ENCODE assay signal across 17 cellular contexts in genomic region chr1:96749618-96750017, GRCh38. TPM values are rescaled to one million over a fixed set of nuclear protein-coding genes. Genes with fewer than 3 reads are reported as not detected.
DNase-seq lines count a peak whose midpoint lies in the region; ATAC-seq and TF ChIP-seq lines count a peak whose summit lies in the region.
"Had no signal": no experiment of that assay in that cellular context is flagged by ENCODE, and none has a peak within 500 bp of the region (broad histone marks: within the 10 kb centered on the region; RNA-seq: fewer than 3 reads in every experiment).

No MANE protein-coding gene starts in this region.

- H3K36me3 Mint-ChIP-seq in natural killer cell (peaks cover 21% of the 10 kb centered on the region), endodermal cell (ENCODE audit: low read depth) (peaks cover 52% of the 10 kb centered on the region), progenitor cell of endocrine pancreas (ENCODE audit: insufficient read depth) (peaks cover 42% of the 10 kb centered on the region)
- peaks cover 25% of the 10 kb centered on the region for H3K36me3 Mint-ChIP-seq in natural killer cell treated with Interleukin-12 subunit alpha and Interleukin-12 subunit beta and Interleukin-15 and Interleukin-18, amount 100 ng/mL, for 72 hours

- peaks cover 4% of the 10 kb centered on the region for H3K4me1 ChIP-seq in endodermal cell (ENCODE audit: control insufficient read depth, insufficient read depth, low read length)
- H3K4me1 ChIP-seq in effector memory CD4-positive, alpha-beta T cell (ENCODE audit: control insufficient read depth, insufficient read depth, low read length, poor library complexity, severe bottlenecking) = no peaks in the 10 kb centered on the region
- H3K4me1 ChIP-seq in GM23248 (ENCODE audit: insufficient read depth) = peaks cover 17% of the 10 kb centered on the region; the same call in 1 of the 2 replicates
- H3K4me1 ChIP-seq: BLaER1 had no signal

- no peak overlapping the region for H2AFZ ChIP-seq in GM23248

- intact Hi-C loops in natural killer cell (cut with micrococcal nuclease) = no loop called here

- H3K36me3 ChIP-seq in endodermal cell (ENCODE audit: control insufficient read depth, insufficient read depth, low read length) (peaks cover 57% of the 10 kb centered on the region), GM23248 (ENCODE audit: low read depth) (peaks cover 36% of the 10 kb centered on the region)
- peaks cover 25% of the 10 kb centered on the region for H3K36me3 ChIP-seq in effector memory CD4-positive, alpha-beta T cell (ENCODE audit: control insufficient read depth, insufficient read depth, low read length)

- no peaks in the 10 kb centered on the region for H3F3A ChIP-seq in GM23248 (ENCODE audit: insufficient read depth)

- peaks cover 98% of the 10 kb centered on the region for H3K79me2 ChIP-seq in GM23248 (ENCODE audit: insufficient read depth)

- no peak for TF ChIP-seq CTCF in natural killer cell (IDR thresholded peaks at IDR 0.05)
- no peak for TF ChIP-seq CTCF in endodermal cell (conservative IDR thresholded peaks at IDR 0.05)
- no peak for TF ChIP-seq CTCF in progenitor cell of endocrine pancreas (IDR thresholded peaks at IDR 0.05; ENCODE audit: unreplicated experiment)

- H3K27ac Mint-ChIP-seq in natural killer cell = peak overlapping the region; percentile 10 to 44
- H3K27ac Mint-ChIP-seq in natural killer cell treated with Interleukin-12 subunit alpha and Interleukin-12 subunit beta and Interleukin-15 and Interleukin-18, amount 100 ng/mL, for 72 hours = no peak overlapping the region
- peak overlapping the region; percentile 80 for H3K27ac Mint-ChIP-seq in endodermal cell
- H3K27ac Mint-ChIP-seq in progenitor cell of endocrine pancreas = peak overlapping the region; percentile 22

- H3K27me3 Mint-ChIP-seq in natural killer cell (ENCODE audit: low read depth in 2 of 2) (no peaks in the 10 kb centered on the region), endodermal cell (ENCODE audit: insufficient read depth) (no peaks in the 10 kb centered on the region), progenitor cell of endocrine pancreas (no peaks in the 10 kb centered on the region)
- no peaks in the 10 kb centered on the region for H3K27me3 Mint-ChIP-seq in natural killer cell treated with Interleukin-12 subunit alpha and Interleukin-12 subunit beta and Interleukin-15 and Interleukin-18, amount 100 ng/mL, for 72 hours

- no peaks in the 10 kb centered on the region for H3K27me3 ChIP-seq in endodermal cell (ENCODE audit: control insufficient read depth, insufficient read depth, low read length, poor library complexity, severe bottlenecking)
- H3K27me3 ChIP-seq in effector memory CD4-positive, alpha-beta T cell (replicated peaks; ENCODE audit: control insufficient read depth, insufficient read depth, low read length, poor library complexity, severe bottlenecking) = no peaks in the 10 kb centered on the region
- no peaks in the 10 kb centered on the region for H3K27me3 ChIP-seq in GM23248 (replicated peaks; ENCODE audit: insufficient read depth)
- H3K27me3 ChIP-seq: BLaER1 had no signal

- peaks cover 36 to 51% of the 10 kb centered on the region in 2 donors for H3K4me1 Mint-ChIP-seq in natural killer cell
- peaks cover 28% of the 10 kb centered on the region in 2 donors for H3K4me1 Mint-ChIP-seq in natural killer cell treated with Interleukin-12 subunit alpha and Interleukin-12 subunit beta and Interleukin-15 and Interleukin-18, amount 100 ng/mL, for 72 hours (ENCODE audit: low read depth in 2 of 2)
- peaks cover 37% of the 10 kb centered on the region for H3K4me1 Mint-ChIP-seq in endodermal cell
- H3K4me1 Mint-ChIP-seq in progenitor cell of endocrine pancreas (ENCODE audit: low read depth) = peaks cover 25% of the 10 kb centered on the region

- H3K27ac ChIP-seq in endodermal cell (ENCODE audit: low read depth, low read length) (no peak overlapping the region), GM23248 (no peak overlapping the region)
- no peak overlapping the region for H3K27ac ChIP-seq in effector memory CD4-positive, alpha-beta T cell (ENCODE audit: insufficient read depth, low read length, poor library complexity, severe bottlenecking)
- H3K27ac ChIP-seq: BLaER1 had no signal

- peaks cover 30% of the 10 kb centered on the region for H3K9me3 ChIP-seq in endodermal cell (ENCODE audit: control insufficient read depth, low read length)
- H3K9me3 ChIP-seq in effector memory CD4-positive, alpha-beta T cell (ENCODE audit: control insufficient read depth, low read length) = no peaks in the 10 kb centered on the region
- H3K9me3 ChIP-seq in GM23248 (ENCODE audit: low read depth) = no peaks in the 10 kb centered on the region

- DNase-seq in natural killer cell (no peak), endodermal cell (no peak), progenitor cell of endocrine pancreas (ENCODE audit: low spot score, unreplicated experiment) (no peak), dermis blood vessel endothelial cell (no peak), GM23248 (no peak)
- no peak for DNase-seq in natural killer cell treated with Interleukin-12 subunit alpha and Interleukin-12 subunit beta and Interleukin-15 and Interleukin-18, amount 100 ng/mL, for 72 hours (ENCODE audit: low spot score)
- DNase-seq in effector memory CD4-positive, alpha-beta T cell = no peak
- DNase-seq: 8988T, AML-193, Calu3, DMS 273 treated with DMSO at 0.1 percent for 48 hours, DMS79, GOT3, H9 had no signal

- ATAC-seq in natural killer cell (no peak), SK-N-SH treated with all-trans-retinoic acid at 6 μM for 48 hours (no peak)
- no peak for ATAC-seq in natural killer cell treated with Interleukin-12 subunit alpha and Interleukin-12 subunit beta and Interleukin-15 and Interleukin-18, amount 100 ng/mL, for 72 hours
- ATAC-seq: GM12878 had no signal

- H3K4me3 ChIP-seq in endodermal cell (ENCODE audit: low read length) (no peak overlapping the region), GM23248 (no peak overlapping the region)
- H3K4me3 ChIP-seq in effector memory CD4-positive, alpha-beta T cell (ENCODE audit: insufficient read depth, low read depth, low read length, poor library complexity, severe bottlenecking) = no peak overlapping the region
- H3K4me3 ChIP-seq: BLaER1, GM12878 had no signal

- H3K9ac ChIP-seq in endodermal cell (ENCODE audit: extremely low read depth, low read length, poor library complexity, severe bottlenecking) (no peak overlapping the region), GM23248 (no peak overlapping the region)
- H3K9ac ChIP-seq: BLaER1 had no signal

- H3K4me2 ChIP-seq in GM23248 (ENCODE audit: unreplicated experiment) = no peak overlapping the region
- H3K4me2 ChIP-seq: BLaER1 had no signal

- 90% methylated on average over 2 of the region's 2 CpGs; no CpG with 5 or more reads in 1 of the 2 experiments for WGBS in endodermal cell (ENCODE audit: insufficient coverage in 1 of 2, insufficient read length in 1 of 2), 2 experiments
- WGBS in GM23248 (ENCODE audit: low coverage in 1 of 2, low lambda C conversion rate in 2 of 2, missing lambda C conversion rate in 2 of 2), 2 experiments = 21 to 30% methylated on average over 2 of the region's 2 CpGs

- in situ Hi-C loops in GM23248 (cut with MboI) = no loop called here

- H4K20me1 ChIP-seq in GM23248 (ENCODE audit: insufficient read depth) = peaks cover 10% of the 10 kb centered on the region

- H3K9me2 ChIP-seq in GM23248 (ENCODE audit: insufficient read depth) = no peaks in the 10 kb centered on the region

- H3K4me3 Mint-ChIP-seq in natural killer cell = no peak overlapping the region
- no peak overlapping the region for H3K4me3 Mint-ChIP-seq in natural killer cell treated with Interleukin-12 subunit alpha and Interleukin-12 subunit beta and Interleukin-15 and Interleukin-18, amount 100 ng/mL, for 72 hours
- H3K4me3 Mint-ChIP-seq in endodermal cell = no peak overlapping the region
- no peak overlapping the region for H3K4me3 Mint-ChIP-seq in progenitor cell of endocrine pancreas (ENCODE audit: low read depth)
- H3K4me3 Mint-ChIP-seq: H9 had no signal

- H3K9me3 Mint-ChIP-seq in natural killer cell = no peaks in the 10 kb centered on the region
- no peaks in the 10 kb centered on the region for H3K9me3 Mint-ChIP-seq in natural killer cell treated with Interleukin-12 subunit alpha and Interleukin-12 subunit beta and Interleukin-15 and Interleukin-18, amount 100 ng/mL, for 72 hours
- peaks cover 4% of the 10 kb centered on the region for H3K9me3 Mint-ChIP-seq in endodermal cell
- H3K9me3 Mint-ChIP-seq in progenitor cell of endocrine pancreas (ENCODE audit: low read depth) = peaks cover 7% of the 10 kb centered on the region

TF ChIP-seq in SK-N-SH treated with all-trans-retinoic acid at 6 μM for 48 hours, 23 proteins besides CTCF, POLR2A, EP300 and RAD21:
- TF ChIP-seq CSRNP3 (CRISPR knock-in tag; IDR thresholded peaks at IDR 0.05) (no peak), TCF4 (CRISPR knock-in tag; IDR thresholded peaks at IDR 0.05; ENCODE audit: borderline replicate concordance) (peak; percentile 31; the same call in 1 of the 2 replicates), ESRRG (CRISPR knock-in tag; IDR thresholded peaks at IDR 0.05) (no peak)

RNA-seq across cellular contexts. Expression of gene PTBP2, which starts 28.0 kb away (rescaled TPM):
- 10 to 100 TPM; 29.1 to 33.2 (median 33.1) TPM for total RNA-seq in natural killer cell
- 10 to 100 TPM; 12.5 to 27.3 TPM for total RNA-seq in natural killer cell treated with Interleukin-12 subunit alpha and Interleukin-12 subunit beta and Interleukin-15 and Interleukin-18, amount 100 ng/mL, for 72 hours
- total RNA-seq in endodermal cell = 10 to 100 TPM; 47.7 to 52.0 TPM
- 56.8 TPM for polyA plus RNA-seq in endodermal cell (2013, experiment 1 of 2)
- 46.0 TPM for polyA plus RNA-seq in endodermal cell (2013, experiment 2 of 2)
- 91.2 and 91.8 TPM in 2 replicates for total RNA-seq in progenitor cell of endocrine pancreas
- total RNA-seq in dermis blood vessel endothelial cell = 25.4 and 25.6 TPM in 2 replicates
- 9.2 and 9.6 TPM in 2 replicates for total RNA-seq in GM23248 (2014; rRNA removed; shearing (Covaris generic))
- 5.2 and 8.3 TPM in 2 replicates for polyA plus RNA-seq in GM23248 (2016; fragmentation: Nextera tagmentation; extraction: Ambion mirVana)

Comparison
In these comparisons a context has a peak if more than half of its experiments do, and no peak if none do; other contexts are left out.
1. H3K27ac Mint-ChIP-seq: peak in natural killer cell (2 of 2), endodermal cell (single experiment) and progenitor cell of endocrine pancreas (single experiment); none in natural killer cell treated with Interleukin-12 subunit alpha and Interleukin-12 subunit beta and Interleukin-15 and Interleukin-18, amount 100 ng/mL, for 72 hours (0 of 2).